In genomic region chr10:100510533-100511308, GRCh38 we compare ENCODE assay signal across 8 cellular contexts. TPM values are rescaled to one million over a fixed set of nuclear protein-coding genes. Genes with fewer than 3 reads are reported as not detected.
DNase-seq lines count a peak whose midpoint lies in the region; ATAC-seq and TF ChIP-seq lines count a peak whose summit lies in the region.

No MANE protein-coding gene starts in this region.

- no peak overlapping the region for H3K4me3 Mint-ChIP-seq in endothelial cell (ENCODE audit: unreplicated experiment)

- TF ChIP-seq CTCF in ovary (IDR thresholded peaks at IDR 0.05) (no peak), endothelial cell (IDR thresholded peaks at IDR 0.05; ENCODE audit: unreplicated experiment) (no peak)

- no peaks in the 10 kb centered on the region for H3K36me3 ChIP-seq in ovary

- TF ChIP-seq POLR2A in ovary (IDR thresholded peaks at IDR 0.05), result no peak

- ATAC-seq in GM18498 (IDR thresholded peaks at IDR 0.05; ENCODE audit: unreplicated experiment), result peak; percentile 76

- H3K4me1 ChIP-seq in ovary (ENCODE audit: insufficient read depth), result no peaks in the 10 kb centered on the region

- no peaks in the 10 kb centered on the region for H3K9me3 ChIP-seq in ovary

- peaks cover 8% of the 10 kb centered on the region for H3K36me3 Mint-ChIP-seq in endothelial cell (ENCODE audit: low read depth, unreplicated experiment)

- H3K4me3 ChIP-seq in ovary, result no peak overlapping the region

- H3K27ac ChIP-seq in ovary, result no peak overlapping the region

- TF ChIP-seq EP300 in ovary (IDR thresholded peaks at IDR 0.05), result no peak

- H3K4me1 Mint-ChIP-seq in endothelial cell (ENCODE audit: unreplicated experiment), result no peaks in the 10 kb centered on the region

- peak; percentile 95 for DNase-seq in SW480 (ENCODE audit: low spot score)
- DNase-seq in activated T-helper 9 cell treated with anti-CD3 and anti-CD28 coated beads, Interleukin-2, amount 50 U/mL, for 16 hours (ENCODE audit: low read depth), result peak; percentile 30
- DNase-seq in stimulated activated CD4-positive, alpha-beta T cell treated with anti-CD3 and anti-CD28 coated beads, Interleukin-2, amount 100 ng/mL, for 24 hours, result peak; percentile 57
- DNase-seq in ovary, result no peak
- no peak for DNase-seq in NCI-H2081 (lab: John Stamatoyannopoulos, UW)
- DNase-seq in endothelial cell (ENCODE audit: low spot score), result no peak
- DNase-seq in NCI-H1417 treated with DMSO at 0.1 percent for 48 hours (lab: John Stamatoyannopoulos, UW), result no peak

- no peaks in the 10 kb centered on the region for H3K9me3 Mint-ChIP-seq in endothelial cell (ENCODE audit: unreplicated experiment)

- H3K27me3 ChIP-seq in ovary, result no peaks in the 10 kb centered on the region

- intact Hi-C loops in ovary (cut with DNase I), result loop anchor here in 1 of 4 donors (10.0 kb wide), 2 partner anchors 176 to 206 kb away; partner anchors contain the start of gene PKD2L1

- no peaks in the 10 kb centered on the region for H3K27me3 Mint-ChIP-seq in endothelial cell (ENCODE audit: unreplicated experiment)

- WGBS in ovary, 3 donors, result 87 to 92% (median 89%) methylated on average over 7 of the region's 7 CpGs

- no peak overlapping the region for H3K27ac Mint-ChIP-seq in endothelial cell (ENCODE audit: unreplicated experiment)

RNA-seq across cellular contexts. Expression of gene SEC31B, which starts 8.9 kb away (rescaled TPM):
- total RNA-seq in ovary (10 to 100 TPM in 4 of 7 donors, 1 to 10 TPM in 3; 6.6 to 14.1 (median 10.9) TPM), endothelial cell (ENCODE audit: unreplicated experiment) (13.2 TPM)
- polyA plus RNA-seq in ovary, result 1 to 10 TPM; 6.1 to 8.1 TPM

RNA-seq across cellular contexts. Expression of gene NDUFB8, which starts 18.9 kb away (rescaled TPM):
- total RNA-seq in ovary (100 to 1,000 TPM in 6 of 7 donors, 10 to 100 TPM in 1; 99.4 to 156 (median 150) TPM), endothelial cell (ENCODE audit: unreplicated experiment) (171 TPM)
- 100 to 1,000 TPM; 162 to 262 TPM for polyA plus RNA-seq in ovary

RNA-seq across cellular contexts. Expression of gene HIF1AN, which starts 25.0 kb away (rescaled TPM):
- total RNA-seq in ovary (10 to 100 TPM in 6 of 7 donors, 1 to 10 TPM in 1; 6.3 to 50.0 (median 40.1) TPM), endothelial cell (ENCODE audit: unreplicated experiment) (44.4 TPM)
- 10 to 100 TPM in 1 of 2 donors, 1 to 10 TPM in 1; 9.9 to 60.2 TPM for polyA plus RNA-seq in ovary

RNA-seq across cellular contexts. Expression of gene WNT8B, which starts 47.9 kb away (rescaled TPM):
- under 1 TPM in 3 of 7 donors, not detected in 4; 0.13 to 0.36 (median 0.34) TPM for total RNA-seq in ovary
- under 1 TPM in 1 of 2 donors, not detected in 1; 0.06 TPM for polyA plus RNA-seq in ovary
- total RNA-seq in endothelial cell (ENCODE audit: unreplicated experiment), result not detected

Comparison
In these comparisons a context has a peak if more than half of its experiments do, and no peak if none do; other contexts are left out.
1. DNase-seq: peak in SW480 (single experiment), activated T-helper 9 cell treated with anti-CD3 and anti-CD28 coated beads, Interleukin-2, amount 50 U/mL, for 16 hours (single experiment) and stimulated activated CD4-positive, alpha-beta T cell treated with anti-CD3 and anti-CD28 coated beads, Interleukin-2, amount 100 ng/mL, for 24 hours (2 of 2); none in ovary (0 of 5), NCI-H2081 (0 of 2), endothelial cell (single experiment) and NCI-H1417 treated with DMSO at 0.1 percent for 48 hours (single experiment).